ENCODE assay signal across 8 cellular contexts in genomic region chr10:32445740-32446615, GRCh38. TPM values are rescaled to one million over a fixed set of nuclear protein-coding genes. Genes with fewer than 3 reads are reported as not detected.
DNase-seq lines count a peak whose midpoint lies in the region; ATAC-seq, FAIRE-seq and TF ChIP-seq lines count a peak whose summit lies in the region.

Gene CCDC7, plus strand, starts transcription at chr10:32446140. Its CDS starts 5,503 bp downstream, at chr10:32451643.

- DNase-seq in AG09319 (ENCODE audit: extremely low read depth, low read depth) = peak; percentile 67
- DNase-seq in NCI-H226 = peak; percentile 76
- peak; percentile 70 for DNase-seq in activated CD4-positive, CD25-positive, alpha-beta regulatory T cell treated with anti-CD3 and anti-CD28 coated beads, Interleukin-2, amount 50 U/mL, for 16 hours (ENCODE audit: low read depth, low spot score)
- DNase-seq in cerebellar cortex (ENCODE audit: low spot score) = peak; percentile 86
- peak; percentile 95 for DNase-seq in kidney
- peak; percentile 87 for DNase-seq in stimulated activated CD4-positive, alpha-beta T cell treated with anti-CD3 and anti-CD28 coated beads, Interleukin-15, amount 100 ng/mL, for 24 hours

- H3K4me1 ChIP-seq in kidney (ENCODE audit: control insufficient read depth in 1 of 2, insufficient read depth in 1 of 2, low read depth in 1 of 2, low read length in 2 of 2) = no peaks in the 10 kb centered on the region

- peak within 1 kb of the TSS; percentile 91 to 97 for H3K27ac ChIP-seq in kidney (ENCODE audit: low read depth in 2 of 2, low read length in 2 of 2)

- H3K4me3 ChIP-seq in kidney (ENCODE audit: low read length in 2 of 2) = peak within 1 kb of the TSS; percentile 84 to 88

- in situ Hi-C loops in GM18951 (cut with MboI; ENCODE audit: low sequenced_read_pairs, unreplicated experiment) = no loop called here

- peak within 1 kb of the TSS; percentile 95 to 96 for H3K9ac ChIP-seq in kidney (ENCODE audit: low read length in 2 of 2)

- peak; percentile 96 for ATAC-seq in HG03196 (IDR thresholded peaks at IDR 0.05; ENCODE audit: unreplicated experiment)

- TF ChIP-seq CTCF in AG09319 (IDR thresholded peaks at IDR 0.05; ENCODE audit: low read depth, low read length) (peak; percentile 37), kidney (IDR thresholded peaks at IDR 0.05; ENCODE audit: borderline replicate concordance, extremely low read depth, insufficient read depth) (peak; percentile 28)

- intact Hi-C loops in kidney (cut with DNase I) = no loop called here

- TF ChIP-seq POLR2A in GM18951 (IDR thresholded peaks at IDR 0.05; ENCODE audit: extremely low read depth, insufficient read depth, insufficient read length) = peak; percentile 96

- no peaks in the 10 kb centered on the region for H3K9me3 ChIP-seq in kidney (ENCODE audit: control insufficient read depth in 1 of 2, low read length in 2 of 2)

- FAIRE-seq in kidney (lab: Jason Lieb, UNC) = no peak

- H3K36me3 ChIP-seq in kidney (ENCODE audit: control insufficient read depth in 1 of 2, insufficient read depth in 2 of 2, low read length in 2 of 2) = no peaks in the 10 kb centered on the region

RNA-seq across cellular contexts. Expression of gene CCDC7, which starts in this region (rescaled TPM):
- 28.0 TPM for total RNA-seq in kidney
- 0.84 TPM for polyA plus RNA-seq in kidney (ENCODE audit: insufficient read depth, low read depth, low replicate concordance)

Comparison
In these comparisons a context has a peak if more than half of its experiments do, and no peak if none do; other contexts are left out.
1. Peak in every context shown above with its lines: DNase-seq, ATAC-seq, H3K4me3 ChIP-seq and H3K27ac ChIP-seq.